8 cellular contexts compared by ENCODE assay signal in the genomic region with DNA sequence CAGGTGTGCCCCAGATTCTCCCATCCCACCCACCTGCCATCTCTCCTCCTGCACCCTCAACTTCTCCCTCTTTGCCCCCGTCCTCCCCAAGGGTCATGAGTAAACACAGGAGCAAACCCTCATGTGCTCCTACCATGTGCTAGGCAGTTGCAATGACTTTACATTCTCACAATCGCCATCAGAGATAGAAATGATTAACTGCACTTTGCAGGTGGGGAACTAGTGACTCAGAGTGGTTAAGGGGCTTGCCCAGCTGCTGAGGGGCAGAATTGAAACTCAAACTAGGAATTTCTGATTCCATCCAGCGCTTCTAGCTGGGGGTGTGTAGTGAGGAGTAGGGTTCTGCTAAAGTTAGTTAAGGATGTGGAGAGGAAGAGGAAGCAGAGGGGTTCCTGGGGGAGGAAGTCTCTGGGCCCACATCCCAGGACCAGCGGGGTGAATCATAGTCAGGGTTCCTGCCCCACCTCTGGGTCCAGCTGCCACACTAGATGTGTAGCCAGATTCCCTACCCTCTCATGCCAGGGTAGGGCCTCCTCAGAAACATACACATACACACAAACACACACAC. TPM values are rescaled to one million over a fixed set of nuclear protein-coding genes. Genes with fewer than 3 reads are reported as not detected.
A peak's percentile ranks its signal among the peaks of the same experiment; 100 is the strongest.
DNase-seq lines count a peak whose midpoint lies in the region; ATAC-seq and TF ChIP-seq lines count a peak whose summit lies in the region.

No MANE protein-coding gene starts in this region.

- H3K4me1 ChIP-seq in H9 (ENCODE audit: insufficient read depth, low read length) (no peaks in the 10 kb centered on the region), transverse colon (peaks cover 0 to 7% (median 0%) of the 10 kb centered on the region in 4 donors)

- no peak overlapping the region for H3K4me3 Mint-ChIP-seq in H9

- no peak for TF ChIP-seq POLR2A in transverse colon (IDR thresholded peaks at IDR 0.05)

- H3K27ac ChIP-seq in H9 (ENCODE audit: insufficient read length, low read depth, low read length), result no peak overlapping the region
- H3K27ac ChIP-seq in transverse colon, result no peak overlapping the region

- no peak overlapping the region for H3K56ac ChIP-seq in H9 (ENCODE audit: insufficient read length, low read depth, low read length)

- no peak overlapping the region for H3K4ac ChIP-seq in H9 (ENCODE audit: low read depth, low read length)

- peak; percentile 43 for DNase-seq in stimulated activated naive CD4-positive, alpha-beta T cell treated with Interleukin-2 at 50 U/mL for 16 hours (lab: John Stamatoyannopoulos, UW)
- no peak for DNase-seq in stimulated activated naive CD4-positive, alpha-beta T cell (lab: John Stamatoyannopoulos, UW)
- peak; percentile 77 for DNase-seq in activated CD8-positive, alpha-beta memory T cell treated with anti-CD3 and anti-CD28 coated beads for 24 hours
- DNase-seq in left lobe of liver (ENCODE audit: low spot score), result no peak
- DNase-seq in H9, result no peak
- no peak for DNase-seq in transverse colon
- DNase-seq in COLO668 (lab: John Stamatoyannopoulos, UW; ENCODE audit: unreplicated experiment), result no peak

- ATAC-seq in HG03139 (IDR thresholded peaks at IDR 0.05; ENCODE audit: unreplicated experiment), result peak; percentile 87
- ATAC-seq in left lobe of liver, result peak; percentile 22

- TF ChIP-seq CTCF in H9 (conservative IDR thresholded peaks at IDR 0.05), result no peak
- no peak for TF ChIP-seq CTCF in transverse colon (IDR thresholded peaks at IDR 0.05)

- no peaks in the 10 kb centered on the region for H3K23me2 ChIP-seq in H9 (ENCODE audit: insufficient read length, low read depth, low read length, poor library complexity, severe bottlenecking)

- WGBS in H9 (ENCODE audit: extremely low coverage, insufficient read length, low lambda C conversion rate), result no CpG with 5 or more reads among the region's 4 CpGs
- 63 to 68% methylated on average over 4 of the region's 4 CpGs for WGBS in transverse colon (ENCODE audit: low coverage in 1 of 2), 2 donors

- H2AFZ ChIP-seq in H9 (ENCODE audit: low read length), result no peak overlapping the region

- H3K18ac ChIP-seq in H9 (ENCODE audit: insufficient read length, low read depth, low read length), result no peak overlapping the region

- peaks cover 8 to 32% (median 20%) of the 10 kb centered on the region in 3 experiments; a peak in 6 of 7 replicates for H3K36me3 Mint-ChIP-seq in H9 (ENCODE audit: insufficient read depth in 1 of 3, low read depth in 3 of 3)

- intact Hi-C loops in transverse colon (cut with DNase I; ENCODE audit: low total_unique reads), result no loop called here

- peak overlapping the region in 1 of 3 experiments; percentile 25; a peak in 1 of 7 replicates for H3K27ac Mint-ChIP-seq in H9

- H2BK20ac ChIP-seq in H9 (ENCODE audit: low read depth, low read length, poor library complexity, severe bottlenecking), result no peak overlapping the region

- in situ Hi-C loops in transverse colon (cut with MboI; ENCODE audit: low pct_ligation_motif_present in 1 of 4, low pct_unique_long_range_greater_than_20kb in 1 of 4, low sequenced_read_pairs in 3 of 4), result no loop called here

- H4K20me1 ChIP-seq in H9 (ENCODE audit: control insufficient read depth, insufficient read depth, insufficient read length), result no peaks in the 10 kb centered on the region

- no peaks in the 10 kb centered on the region; a peak in 1 of 5 replicates for H3K9me3 Mint-ChIP-seq in H9

- H3K79me1 ChIP-seq in H9 (ENCODE audit: insufficient read depth, low read depth, low read length, poor library complexity, severe bottlenecking), result no peaks in the 10 kb centered on the region

- H2BK120ac ChIP-seq in H9 (ENCODE audit: low read depth, low read length, poor library complexity, severe bottlenecking), result no peak overlapping the region

- H3K9me3 ChIP-seq in H9 (ENCODE audit: control insufficient read depth, low read depth, low read length) (no peaks in the 10 kb centered on the region), transverse colon (no peaks in the 10 kb centered on the region)

- H4K5ac ChIP-seq in H9 (ENCODE audit: insufficient read length, low read depth, low read length), result no peak overlapping the region

- no peak overlapping the region for H3K14ac ChIP-seq in H9 (ENCODE audit: insufficient read depth, low read length)

- no peak for TF ChIP-seq EP300 in transverse colon (IDR thresholded peaks at IDR 0.05; ENCODE audit: low read depth)

- no peak overlapping the region for H2BK15ac ChIP-seq in H9 (ENCODE audit: low read depth, low read length)

- no peak overlapping the region for H3K4me3 ChIP-seq in transverse colon

- 0 out of 4 replicates have a peak, but pooled peaks cover 0 to 3% of the 10 kb centered on the region in 2 experiments for H3K4me1 Mint-ChIP-seq in H9

- H3T11ph ChIP-seq in H9 (ENCODE audit: low read length), result no peak overlapping the region

- H3K9ac ChIP-seq in H9 (ENCODE audit: extremely low read depth, insufficient read length, low read length), result no peak overlapping the region

- H2AK5ac ChIP-seq in H9 (ENCODE audit: insufficient read length, low read length), result no peak overlapping the region

- no peak overlapping the region for H3K4me2 ChIP-seq in H9 (ENCODE audit: insufficient read depth, insufficient read length, low read length)

- no peak overlapping the region for H3K23ac ChIP-seq in H9 (ENCODE audit: insufficient read length, low read depth, low read length)

- H3K79me2 ChIP-seq in H9 (ENCODE audit: insufficient read depth, low read length), result no peaks in the 10 kb centered on the region

- H4K8ac ChIP-seq in H9 (replicated peaks; ENCODE audit: insufficient read length, low read depth, low read length), result no peak overlapping the region

- H2BK5ac ChIP-seq in H9 (ENCODE audit: insufficient read length, low read length), result no peak overlapping the region

- peaks cover 3% of the 10 kb centered on the region; the same call in 1 of the 2 replicates for H3K27me3 Mint-ChIP-seq in H9 (ENCODE audit: low read depth)

- H3K36me3 ChIP-seq in transverse colon, result no peaks in the 10 kb centered on the region

- no peak overlapping the region for H4K91ac ChIP-seq in H9 (ENCODE audit: insufficient read length, low read depth, low read length)

- H2BK12ac ChIP-seq in H9 (ENCODE audit: insufficient read length, low read depth, low read length), result no peak overlapping the region

- H3K27me3 ChIP-seq in H9 (ENCODE audit: insufficient read depth, low read length) (no peaks in the 10 kb centered on the region), transverse colon (no peaks in the 10 kb centered on the region)

RNA-seq across cellular contexts. Expression of a gene that starts 16.0 kb away (rescaled TPM):
- total RNA-seq in left lobe of liver (1.6 TPM), H9 (2021) (0.31 TPM in 1 of 2 replicates, not detected in the other), transverse colon (not detected)

RNA-seq across cellular contexts. Expression of a gene that starts 20.5 kb away (rescaled TPM):
- total RNA-seq in left lobe of liver (127 TPM), H9 (2021) (21.4 and 21.9 TPM in 2 replicates), transverse colon (10 to 100 TPM in 3 of 4 donors, 1 to 10 TPM in 1; 6.0 to 35.9 (median 19.4) TPM)

RNA-seq across cellular contexts. Expression of a gene that starts 25.5 kb away (rescaled TPM):
- total RNA-seq in left lobe of liver (not detected), H9 (2021) (not detected in 2 replicates), transverse colon (not detected)

RNA-seq across cellular contexts. Expression of a gene that starts 53.9 kb away (rescaled TPM):
- 22.0 TPM for total RNA-seq in left lobe of liver
- total RNA-seq in H9 (2021), result 7.0 and 7.1 TPM in 2 replicates
- total RNA-seq in transverse colon, result under 1 TPM in 1 of 4 donors, not detected in 3; 0.48 TPM

Comparison
In these comparisons a context has a peak if more than half of its experiments do, and no peak if none do; other contexts are left out.
1. DNase-seq: peak in stimulated activated naive CD4-positive, alpha-beta T cell treated with Interleukin-2 at 50 U/mL for 16 hours (single experiment) and activated CD8-positive, alpha-beta memory T cell treated with anti-CD3 and anti-CD28 coated beads for 24 hours (single experiment); none in stimulated activated naive CD4-positive, alpha-beta T cell (0 of 6), left lobe of liver (single experiment), H9 (single experiment), transverse colon (single experiment) and COLO668 (single experiment).